In genomic region chr11:64388911-64389310, GRCh38 we compare ENCODE assay signal across 14 cellular contexts.
"Had no signal": no experiment of that assay in that cellular context is flagged by ENCODE, and none has a peak within 500 bp of the region (broad histone marks: within the 10 kb centered on the region; RNA-seq: fewer than 3 reads in every experiment).

No MANE protein-coding gene starts in this region.

- H3K4me3 ChIP-seq: gastrocnemius medialis, lung, psoas muscle, sigmoid colon, stomach, thyroid gland, upper lobe of left lung had no signal

- H3K36me3 ChIP-seq: gastrocnemius medialis, sigmoid colon, stomach, thyroid gland, upper lobe of left lung had no signal

- H3K9me3 ChIP-seq: gastrocnemius medialis, psoas muscle, sigmoid colon, stomach, thyroid gland, upper lobe of left lung had no signal

- DNase-seq: cortex of kidney; gastrocnemius medialis; head of caudate nucleus; natural killer cell; psoas muscle; right cardiac atrium; sigmoid colon; stimulated activated CD4-positive, alpha-beta T cell treated with anti-CD3 and anti-CD28 coated beads, Interleukin-2, amount 100 ng/mL, for 24 hours; stimulated activated CD4-positive, alpha-beta T cell treated with anti-CD3 and anti-CD28 coated beads, Interleukin-4, amount 100 ng/mL, for 24 hours; stimulated activated naive CD4-positive, alpha-beta T cell treated with Interleukin-2 at 50 U/mL for 16 hours; stomach; thyroid gland; upper lobe of left lung had no signal

- H3K27me3 ChIP-seq: gastrocnemius medialis, sigmoid colon, stomach, thyroid gland, upper lobe of left lung had no signal

- H3K27ac ChIP-seq: gastrocnemius medialis, psoas muscle, sigmoid colon, stomach, thyroid gland, upper lobe of left lung had no signal

- H3K4me1 ChIP-seq: gastrocnemius medialis, thyroid gland had no signal
